30 cellular contexts compared by ENCODE assay signal in the genomic region with DNA sequence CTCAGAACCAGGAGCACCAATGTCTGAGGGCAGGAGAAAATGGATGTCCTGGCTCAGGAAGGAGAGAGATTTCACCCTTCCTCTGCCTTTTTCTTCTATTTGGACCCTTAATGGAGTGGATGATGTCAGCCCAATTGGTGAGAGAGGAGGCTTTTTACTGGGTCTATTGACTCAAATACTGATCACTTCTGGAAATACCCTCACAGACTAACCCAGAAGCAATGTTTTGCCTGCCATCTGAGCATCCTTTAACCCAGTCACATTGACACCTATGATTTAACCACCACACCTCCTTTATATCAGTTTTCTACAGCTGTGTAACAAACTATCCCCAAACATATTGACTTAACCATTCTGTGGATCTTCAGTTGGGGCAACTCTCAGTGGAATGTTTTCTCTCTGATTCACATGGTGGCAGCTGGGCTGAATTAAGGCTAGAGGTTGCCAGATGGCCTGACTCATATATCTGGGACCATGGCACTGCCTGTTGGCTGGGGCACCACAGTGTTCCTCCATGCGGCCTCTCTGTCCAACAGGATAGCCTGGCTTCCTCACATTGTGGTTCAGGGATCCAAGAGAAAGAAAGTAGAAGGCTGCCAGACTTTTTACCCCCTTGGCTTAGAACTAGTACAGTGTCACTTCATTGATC. TPM values are rescaled to one million over a fixed set of nuclear protein-coding genes. Genes with fewer than 3 reads are reported as not detected.
DNase-seq lines count a peak whose midpoint lies in the region; TF ChIP-seq lines count a peak whose summit lies in the region.
"Had no signal": no experiment of that assay in that cellular context is flagged by ENCODE, and none has a peak within 500 bp of the region (broad histone marks: within the 10 kb centered on the region; RNA-seq: fewer than 3 reads in every experiment).

No MANE protein-coding gene starts in this region.

- H3K27me3 ChIP-seq in ovary (no peaks in the 10 kb centered on the region), sigmoid colon (peaks cover 0 to 8% (median 0%) of the 10 kb centered on the region in 3 donors)
- H3K27me3 ChIP-seq: adrenal gland, gastroesophageal sphincter, left lung, neutrophil, right lobe of liver, suprapubic skin had no signal

- TF ChIP-seq EP300 in ovary (IDR thresholded peaks at IDR 0.05) (no peak), sigmoid colon (IDR thresholded peaks at IDR 0.05) (no peak)

- H3K4me3 ChIP-seq in epithelial cell of esophagus (ENCODE audit: low read length) (no peak overlapping the region), ovary (no peak overlapping the region), sigmoid colon (no peak overlapping the region)
- H3K4me3 ChIP-seq: adrenal gland, gastroesophageal sphincter, left lung, right lobe of liver, SK-N-MC, suprapubic skin had no signal

- H3K27ac ChIP-seq in ovary: no peak overlapping the region
- H3K27ac ChIP-seq in sigmoid colon: no peak overlapping the region
- H3K27ac ChIP-seq: adrenal gland, C4-2B, gastroesophageal sphincter, left lung, neutrophil, right lobe of liver, SK-N-MC, suprapubic skin had no signal

- TF ChIP-seq CTCF in epithelial cell of esophagus (IDR thresholded peaks at IDR 0.05; ENCODE audit: insufficient read depth, low read depth, low read length, missing control alignments) (no peak), ovary (IDR thresholded peaks at IDR 0.05) (no peak), sigmoid colon (IDR thresholded peaks at IDR 0.05) (no peak)

- DNase-seq in AG08395 (ENCODE audit: low spot score) (peak; percentile 43), EH (ENCODE audit: low read depth) (peak; percentile 42), M059J (ENCODE audit: low read depth) (peak; percentile 69), epithelial cell of esophagus (ENCODE audit: low read depth) (peak; percentile 7), 8988T (no peak), ovary (no peak), sigmoid colon (no peak), NCI-H1694 treated with DMSO at 0.1 percent for 48 hours (lab: John Stamatoyannopoulos, UW) (no peak)
- DNase-seq: activated CD4-positive, alpha-beta T cell treated with anti-CD3 and anti-CD28 coated beads, Interleukin-2, amount 10 ng/mL, durations not matched to agents 24 days and 14 days; activated naive CD4-positive, alpha-beta T cell treated with Interleukin-2 at 50 U/mL for 16 hours; activated T-cell treated with anti-CD3 and anti-CD28 coated beads, Interleukin-2, amount 50 U/mL, for 4 hours; adrenal gland; Caco-2; DND-41; erythroblast; left lung; mesendoderm; NCI-H1105; NCI-H2029 treated with DMSO at 0.1 percent for 48 hours; NCI-H2227 treated with DMSO at 0.1 percent for 48 hours; NCI-H774; right lobe of liver; stimulated activated CD4-positive, alpha-beta T cell treated with anti-CD3 and anti-CD28 coated beads, Interleukin-4, amount 100 ng/mL, for 24 hours; stimulated activated naive B cell treated with anti-CD40 and anti-IgM and Interleukin-4, amounts not matched to agents 10 μg/mL and 1 μg/mL and 100 μg/mL, for 72 hours; T-helper 2 cell had no signal

- H3K9me3 ChIP-seq in ovary (no peaks in the 10 kb centered on the region), sigmoid colon (no peaks in the 10 kb centered on the region)
- H3K9me3 ChIP-seq: adrenal gland, Caco-2, gastroesophageal sphincter, left lung, neutrophil, right lobe of liver, suprapubic skin had no signal

- H3K4me1 ChIP-seq in ovary (ENCODE audit: insufficient read depth): no peaks in the 10 kb centered on the region
- no peaks in the 10 kb centered on the region for H3K4me1 ChIP-seq in sigmoid colon
- H3K4me1 ChIP-seq: adrenal gland, gastroesophageal sphincter, left lung, right lobe of liver, suprapubic skin had no signal

- intact Hi-C loops in ovary (cut with DNase I) (no loop called here), sigmoid colon (cut with DNase I) (no loop called here)

- 90 to 100% (median 97%) methylated on average over 1 of the region's 1 CpG for WGBS in ovary, 3 donors
- 96 to 97% methylated on average over 1 of the region's 1 CpG for WGBS in sigmoid colon, 2 donors

- H3K36me3 ChIP-seq in ovary (no peaks in the 10 kb centered on the region), sigmoid colon (no peaks in the 10 kb centered on the region)
- H3K36me3 ChIP-seq: adrenal gland, gastroesophageal sphincter, left lung, neutrophil, right lobe of liver, suprapubic skin had no signal

- no peak for TF ChIP-seq POLR2A in ovary (IDR thresholded peaks at IDR 0.05)
- no peak for TF ChIP-seq POLR2A in sigmoid colon (IDR thresholded peaks at IDR 0.05)

RNA-seq across cellular contexts. Expression of a gene that starts 18.2 kb away (rescaled TPM):
- total RNA-seq in M059J (2014; rRNA removed; shearing (Covaris generic)): 26.1 and 29.5 TPM in 2 replicates
- 10 to 100 TPM in 6 of 7 donors, 1 to 10 TPM in 1; 8.4 to 51.0 (median 27.4) TPM for total RNA-seq in ovary
- polyA plus RNA-seq in ovary: 10 to 100 TPM in 1 of 2 donors, 1 to 10 TPM in 1; 9.0 to 18.6 TPM
- total RNA-seq in sigmoid colon: 10 to 100 TPM; 15.3 to 43.5 (median 16.5) TPM
- 10 to 100 TPM in 2 of 3 donors, 1 to 10 TPM in 1; 8.4 to 14.9 (median 12.9) TPM for polyA plus RNA-seq in sigmoid colon

Comparison
In these comparisons a context has a peak if more than half of its experiments do, and no peak if none do; other contexts are left out.
1. DNase-seq: peak in AG08395 (single experiment), EH (single experiment), M059J (single experiment) and epithelial cell of esophagus (single experiment); none in 8988T (single experiment), ovary (0 of 5), sigmoid colon (single experiment) and NCI-H1694 treated with DMSO at 0.1 percent for 48 hours (single experiment).